18 cellular contexts compared by ENCODE assay signal in the genomic region with DNA sequence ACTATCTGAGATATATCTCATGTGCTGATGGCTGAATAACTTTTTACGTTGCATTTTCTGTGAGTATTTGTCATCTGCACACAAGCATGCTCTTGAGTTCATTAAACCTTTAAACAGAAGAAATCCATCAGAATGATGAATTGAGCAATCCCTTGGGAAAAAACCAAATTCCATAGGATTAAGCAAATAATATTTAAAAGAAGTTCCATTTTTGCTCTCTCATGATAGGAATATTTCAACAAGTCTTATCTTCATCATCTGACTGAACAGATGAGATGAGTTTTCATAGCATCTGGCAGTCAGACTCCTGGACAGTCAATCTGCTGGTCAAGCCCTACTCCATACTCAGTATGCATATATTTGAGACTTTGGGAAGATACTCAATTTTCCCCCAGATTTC.
DNase-seq lines count a peak whose midpoint lies in the region; ATAC-seq, FAIRE-seq and TF ChIP-seq lines count a peak whose summit lies in the region.
"Had no signal": no experiment of that assay in that cellular context is flagged by ENCODE, and none has a peak within 500 bp of the region (broad histone marks: within the 10 kb centered on the region; RNA-seq: fewer than 3 reads in every experiment).

No MANE protein-coding gene starts in this region.

- H3K36me3 Mint-ChIP-seq in CD4-positive, alpha-beta memory T cell, result peaks cover 0 to 2% of the 10 kb centered on the region in 2 donors

- peaks cover 95% of the 10 kb centered on the region for H3K4me1 ChIP-seq in CD4-positive, alpha-beta memory T cell (ENCODE audit: insufficient read depth, low read length)
- H3K4me1 ChIP-seq in GM23248 (ENCODE audit: insufficient read depth), result peaks cover 4% of the 10 kb centered on the region; the same call in 1 of the 2 replicates
- H3K4me1 ChIP-seq in keratinocyte (ENCODE audit: control insufficient read depth, extremely low read depth, insufficient read depth, low read length), result peaks cover 68% of the 10 kb centered on the region
- peaks cover 9% of the 10 kb centered on the region for H3K4me1 ChIP-seq in right cardiac atrium (ENCODE audit: control insufficient read depth, insufficient read depth, low read length)
- no peaks in the 10 kb centered on the region for H3K4me1 ChIP-seq in breast epithelium

- H3F3A ChIP-seq in GM23248 (ENCODE audit: insufficient read depth), result no peaks in the 10 kb centered on the region

- H3K36me3 ChIP-seq in CD4-positive, alpha-beta memory T cell (ENCODE audit: insufficient read depth, low read length), result no peaks in the 10 kb centered on the region
- H3K36me3 ChIP-seq in GM23248 (ENCODE audit: low read depth) (no peaks in the 10 kb centered on the region), keratinocyte (ENCODE audit: control insufficient read depth in 2 of 2, extremely low read depth in 1 of 2, insufficient read depth in 2 of 2, low read length in 2 of 2) (no peaks in the 10 kb centered on the region), breast epithelium (no peaks in the 10 kb centered on the region)
- H3K36me3 ChIP-seq: HAP-1 had no signal

- ATAC-seq in HG02588 (IDR thresholded peaks at IDR 0.05; ENCODE audit: unreplicated experiment) (no peak), right cardiac atrium (no peak)

- H3K4me3 ChIP-seq in CD4-positive, alpha-beta memory T cell (ENCODE audit: low read length in 2 of 2), result no peak overlapping the region
- H3K4me3 ChIP-seq in GM23248 (no peak overlapping the region), keratinocyte (ENCODE audit: control insufficient read depth in 2 of 3, extremely low read depth in 1 of 3, insufficient read depth in 2 of 3, low read depth in 1 of 3, low read length in 3 of 3) (no peak overlapping the region), right cardiac atrium (ENCODE audit: low read length) (no peak overlapping the region), breast epithelium (no peak overlapping the region)
- H3K4me3 ChIP-seq: HAP-1 had no signal

- peak overlapping the region in 1 of 8 donors; percentile 17 for H3K4me3 Mint-ChIP-seq in CD4-positive, alpha-beta memory T cell
- H3K4me3 Mint-ChIP-seq: B cell; CD4-positive, alpha-beta T cell had no signal

- H3K27me3 ChIP-seq in CD4-positive, alpha-beta memory T cell (ENCODE audit: insufficient read depth, low read length), result no peaks in the 10 kb centered on the region
- H3K27me3 ChIP-seq in GM23248 (replicated peaks; ENCODE audit: insufficient read depth), result no peaks in the 10 kb centered on the region
- no peaks in the 10 kb centered on the region for H3K27me3 ChIP-seq in keratinocyte (ENCODE audit: control insufficient read depth, extremely low read depth, insufficient read depth, low read length)
- no peaks in the 10 kb centered on the region for H3K27me3 ChIP-seq in right cardiac atrium (ENCODE audit: control insufficient read depth, insufficient read depth)
- H3K27me3 ChIP-seq in breast epithelium, result no peaks in the 10 kb centered on the region

- FAIRE-seq in keratinocyte (lab: Jason Lieb, UNC), result no peak

- TF ChIP-seq POLR2A in breast epithelium (IDR thresholded peaks at IDR 0.05), result no peak

- H3K9me1 ChIP-seq in keratinocyte (ENCODE audit: control insufficient read depth, extremely low read depth, insufficient read depth, low read length), result no peaks in the 10 kb centered on the region

- CTCF ChIA-PET in CD4-positive, alpha-beta memory T cell (lab: Charles Lee; ENCODE audit: partially characterized antibody), result interaction anchor here (1.1 to 8.2 kb wide), 5 partner anchors 8 to 22 kb away, joined by 3 to 119 read pairs (median 4); no protein-coding TSS in a partner anchor

- no peaks in the 10 kb centered on the region for H3K9me2 ChIP-seq in GM23248 (ENCODE audit: insufficient read depth)

- H2AFZ ChIP-seq in GM23248, result no peak overlapping the region
- no peak overlapping the region for H2AFZ ChIP-seq in keratinocyte (ENCODE audit: control insufficient read depth, low read length)

- intact Hi-C loops in CD4-positive, alpha-beta memory T cell (cut with micrococcal nuclease), result no loop called here
- intact Hi-C loops in right cardiac atrium (cut with DNase I), result no loop called here
- intact Hi-C loops in breast epithelium (cut with DNase I; ENCODE audit: low total_unique reads), result no loop called here

- H4K20me1 ChIP-seq in GM23248 (ENCODE audit: insufficient read depth), result no peaks in the 10 kb centered on the region
- no peaks in the 10 kb centered on the region for H4K20me1 ChIP-seq in keratinocyte (ENCODE audit: control insufficient read depth, extremely low read depth, insufficient read depth, low read length)

- H3K4me2 ChIP-seq in GM23248 (ENCODE audit: unreplicated experiment), result no peak overlapping the region
- H3K4me2 ChIP-seq in keratinocyte (ENCODE audit: control insufficient read depth, extremely low read depth, insufficient read depth, low read depth, low read length), result peak overlapping the region; percentile 39

- H3K4me1 Mint-ChIP-seq in CD4-positive, alpha-beta memory T cell, result peaks cover 34 to 58% (median 50%) of the 10 kb centered on the region in 4 donors

- TF ChIP-seq CTCF in keratinocyte (optimal IDR thresholded peaks at IDR 0.05 in 1 of 3, IDR thresholded peaks at IDR 0.05 in 1 of 3, conservative IDR thresholded peaks at IDR 0.05 in 1 of 3; ENCODE audit: extremely low read depth in 1 of 3, insufficient read depth in 2 of 3, low read length in 3 of 3) (no peak), breast epithelium (IDR thresholded peaks at IDR 0.05) (no peak)

- no peaks in the 10 kb centered on the region for H3K9me3 Mint-ChIP-seq in CD4-positive, alpha-beta memory T cell
- H3K9me3 Mint-ChIP-seq: CD4-positive, alpha-beta T cell had no signal

- 3 to 4% methylated on average over 1 of the region's 1 CpG for WGBS in GM23248 (ENCODE audit: low coverage in 1 of 2, low lambda C conversion rate in 2 of 2, missing lambda C conversion rate in 2 of 2), 2 experiments
- 71% methylated on average over 1 of the region's 1 CpG for WGBS in right cardiac atrium

- H3K9me3 ChIP-seq in CD4-positive, alpha-beta memory T cell (ENCODE audit: control insufficient read depth in 1 of 2, low read length in 2 of 2), result no peaks in the 10 kb centered on the region
- H3K9me3 ChIP-seq in GM23248 (ENCODE audit: low read depth), result no peaks in the 10 kb centered on the region
- no peaks in the 10 kb centered on the region for H3K9me3 ChIP-seq in keratinocyte (ENCODE audit: control insufficient read depth, low read depth, low read length)
- H3K9me3 ChIP-seq in right cardiac atrium (ENCODE audit: control insufficient read depth, low read length), result no peaks in the 10 kb centered on the region
- no peaks in the 10 kb centered on the region for H3K9me3 ChIP-seq in breast epithelium
- H3K9me3 ChIP-seq: HAP-1 had no signal

- H3K27me3 Mint-ChIP-seq in CD4-positive, alpha-beta memory T cell, result no peaks in the 10 kb centered on the region
- H3K27me3 Mint-ChIP-seq: CD4-positive, alpha-beta T cell had no signal

- H3K9ac ChIP-seq in GM23248, result no peak overlapping the region
- no peak overlapping the region for H3K9ac ChIP-seq in keratinocyte (ENCODE audit: control insufficient read depth, extremely low read depth, insufficient read depth, low read length)

- H3K79me2 ChIP-seq in GM23248 (ENCODE audit: insufficient read depth) (no peaks in the 10 kb centered on the region), keratinocyte (ENCODE audit: control insufficient read depth, insufficient read depth, low read length) (no peaks in the 10 kb centered on the region)

- DNase-seq in CD4-positive, alpha-beta memory T cell, result no peak
- DNase-seq in GM23248, result peak; percentile 13
- no peak for DNase-seq in epithelial cell of prostate (ENCODE audit: low read depth, low spot score)
- DNase-seq in keratinocyte (ENCODE audit: low read depth, low spot score), result no peak
- no peak for DNase-seq in right cardiac atrium
- no peak for DNase-seq in breast epithelium (ENCODE audit: low spot score in 2 of 2)
- DNase-seq: Calu3; CD4-positive, alpha-beta T cell; DMS53; KBM-7; NCI-H1436; NCI-H2029; NCI-H2171; OCI-M1; SIG-M5 had no signal

- in situ Hi-C loops in GM23248 (cut with MboI), result no loop called here

- dilution Hi-C loops in keratinocyte (cut with MboI; ENCODE audit: extremely low pct_ligation_motif_present, low sequenced_read_pairs), result no loop called here

- H3K27ac Mint-ChIP-seq in CD4-positive, alpha-beta memory T cell, result peak overlapping the region in 6 of 7 donors; percentile 39 to 80 (median 70)
- H3K27ac Mint-ChIP-seq: B cell; CD4-positive, alpha-beta T cell had no signal

- POLR2A ChIA-PET in CD4-positive, alpha-beta memory T cell (lab: Charles Lee; ENCODE audit: partially characterized antibody), result interaction anchor here (0.9 to 4.8 kb wide), 6 partner anchors 8 to 135 kb away, joined by 3 to 36 read pairs (median 8); a partner anchor contains a TSS

- no peak overlapping the region for H3K27ac ChIP-seq in CD4-positive, alpha-beta memory T cell (ENCODE audit: low read depth, low read length)
- H3K27ac ChIP-seq in GM23248 (no peak overlapping the region), epithelial cell of prostate (peak overlapping the region; percentile 7), keratinocyte (ENCODE audit: control insufficient read depth, insufficient read depth, low read length) (no peak overlapping the region), right cardiac atrium (ENCODE audit: low read length) (no peak overlapping the region), breast epithelium (no peak overlapping the region)
